In genomic region chr16:89917773-89918452, GRCh38 we compare ENCODE assay signal across 1 cellular context.
TF ChIP-seq lines count a peak whose summit lies in the region.

No MANE protein-coding gene starts in this region.

TF ChIP-seq in GM23338, 12 proteins besides CTCF, POLR2A, EP300 and RAD21:
- TF ChIP-seq, protein P1, sequence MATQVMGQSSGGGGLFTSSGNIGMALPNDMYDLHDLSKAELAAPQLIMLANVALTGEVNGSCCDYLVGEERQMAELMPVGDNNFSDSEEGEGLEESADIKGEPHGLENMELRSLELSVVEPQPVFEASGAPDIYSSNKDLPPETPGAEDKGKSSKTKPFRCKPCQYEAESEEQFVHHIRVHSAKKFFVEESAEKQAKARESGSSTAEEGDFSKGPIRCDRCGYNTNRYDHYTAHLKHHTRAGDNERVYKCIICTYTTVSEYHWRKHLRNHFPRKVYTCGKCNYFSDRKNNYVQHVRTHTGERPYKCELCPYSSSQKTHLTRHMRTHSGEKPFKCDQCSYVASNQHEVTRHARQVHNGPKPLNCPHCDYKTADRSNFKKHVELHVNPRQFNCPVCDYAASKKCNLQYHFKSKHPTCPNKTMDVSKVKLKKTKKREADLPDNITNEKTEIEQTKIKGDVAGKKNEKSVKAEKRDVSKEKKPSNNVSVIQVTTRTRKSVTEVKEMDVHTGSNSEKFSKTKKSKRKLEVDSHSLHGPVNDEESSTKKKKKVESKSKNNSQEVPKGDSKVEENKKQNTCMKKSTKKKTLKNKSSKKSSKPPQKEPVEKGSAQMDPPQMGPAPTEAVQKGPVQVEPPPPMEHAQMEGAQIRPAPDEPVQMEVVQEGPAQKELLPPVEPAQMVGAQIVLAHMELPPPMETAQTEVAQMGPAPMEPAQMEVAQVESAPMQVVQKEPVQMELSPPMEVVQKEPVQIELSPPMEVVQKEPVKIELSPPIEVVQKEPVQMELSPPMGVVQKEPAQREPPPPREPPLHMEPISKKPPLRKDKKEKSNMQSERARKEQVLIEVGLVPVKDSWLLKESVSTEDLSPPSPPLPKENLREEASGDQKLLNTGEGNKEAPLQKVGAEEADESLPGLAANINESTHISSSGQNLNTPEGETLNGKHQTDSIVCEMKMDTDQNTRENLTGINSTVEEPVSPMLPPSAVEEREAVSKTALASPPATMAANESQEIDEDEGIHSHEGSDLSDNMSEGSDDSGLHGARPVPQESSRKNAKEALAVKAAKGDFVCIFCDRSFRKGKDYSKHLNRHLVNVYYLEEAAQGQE (IDR thresholded peaks at IDR 0.05; ENCODE audit: unreplicated experiment): no peak
- 0 out of 2 replicates have a peak, but pooled peaks have one; percentile 40 for TF ChIP-seq CREB1 (CRISPR knock-in tag; IDR thresholded peaks at IDR 0.05; ENCODE audit: low read depth)
- no peak for TF ChIP-seq NANOG (IDR thresholded peaks at IDR 0.05; ENCODE audit: borderline replicate concordance)
- peak; percentile 44 for TF ChIP-seq POLR2AphosphoS5 (IDR thresholded peaks at IDR 0.05; ENCODE audit: low read depth)
